Comparison of ENCODE assay signal across 26 cellular contexts in the genomic region with DNA sequence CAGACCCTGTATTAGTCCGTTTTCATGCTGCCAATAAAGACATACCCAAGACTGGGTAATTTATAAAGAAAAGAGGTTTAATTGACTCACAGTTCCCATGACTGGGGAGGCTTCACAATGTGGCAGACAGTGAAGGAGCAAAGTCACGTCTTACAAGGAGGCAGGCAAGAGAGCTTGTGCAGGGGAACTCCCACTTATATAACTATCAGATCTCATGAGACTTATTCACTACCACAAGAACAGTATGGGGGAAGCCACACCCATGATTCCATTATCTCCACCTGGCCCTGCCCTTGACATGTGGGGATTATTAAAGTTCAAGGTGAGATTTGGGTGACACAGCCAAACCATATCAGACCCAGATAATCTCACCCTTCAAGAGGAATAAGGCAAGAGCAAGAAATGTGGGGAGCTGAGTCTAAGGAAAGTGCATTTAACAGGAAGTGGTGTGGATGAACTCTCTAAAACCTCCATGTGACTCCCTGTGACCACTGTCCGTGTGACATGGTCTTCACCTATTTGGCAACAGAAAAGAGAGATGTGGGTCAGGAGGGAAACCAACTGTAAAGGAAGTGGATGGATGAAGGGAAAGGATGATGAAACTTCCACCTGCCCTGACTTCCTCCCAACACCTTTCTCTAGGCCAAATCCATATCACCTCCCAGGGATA.
A peak's percentile ranks its signal among the peaks of the same experiment; 100 is the strongest.
DNase-seq lines count a peak whose midpoint lies in the region; ATAC-seq and TF ChIP-seq lines count a peak whose summit lies in the region.
"Had no signal": no experiment of that assay in that cellular context is flagged by ENCODE, and none has a peak within 500 bp of the region (broad histone marks: within the 10 kb centered on the region; RNA-seq: fewer than 3 reads in every experiment).

No MANE protein-coding gene starts in this region.

- TF ChIP-seq POLR2A in IMR-90 (IDR thresholded peaks at IDR 0.05; ENCODE audit: low read depth, low read length): no peak

- peak; percentile 12 for DNase-seq in A172 (ENCODE audit: low spot score)
- no peak for DNase-seq in IMR-90
- no peak for DNase-seq in activated CD8-positive, alpha-beta T cell treated with anti-CD3 and anti-CD28 coated beads, Interleukin-2, amount 10 ng/mL, durations not matched to agents 7 days and 5 days
- no peak for DNase-seq in neuronal stem cell (ENCODE audit: low spot score)
- no peak for DNase-seq in CD8-positive, alpha-beta T cell
- no peak for DNase-seq in activated CD8-positive, alpha-beta memory T cell treated with anti-CD3 and anti-CD28 coated beads, Interleukin-2, amount 50 U/mL, for 48 hours
- DNase-seq in NCI-H1436 treated with DMSO at 0.1 percent for 48 hours (lab: John Stamatoyannopoulos, UW): no peak
- DNase-seq: activated CD4-positive, alpha-beta T cell treated with anti-CD3 and anti-CD28 coated beads, Interleukin-2, amount 50 U/mL, for 1 hour; activated effector memory CD4-positive, alpha-beta T cell treated with Interleukin-2 at 50 U/mL for 16 hours; brain microvascular endothelial cell; effector CD4-positive, alpha-beta T cell; EL; glutamatergic neuron; KBM-7; NCI-H187; NCI-H2171 treated with DMSO at 0.1 percent for 48 hours; NCI-H524; nucleus accumbens; SK-N-SH; stimulated activated CD4-positive, alpha-beta T cell treated with anti-CD3 and anti-CD28 coated beads, Interleukin-1b, Interleukin-23, amount 100 ng/mL, for 48 hours; WERI-Rb-1 had no signal

- POLR2A ChIA-PET in IMR-90 (lab: Charles Lee; ENCODE audit: unreplicated experiment): no interaction called here
- POLR2A ChIA-PET in activated CD8-positive, alpha-beta T cell treated with anti-CD3 and anti-CD28 coated beads, Interleukin-2, amount 10 ng/mL, durations not matched to agents 7 days and 5 days (lab: Charles Lee): no interaction called here
- POLR2A ChIA-PET in CD8-positive, alpha-beta T cell (lab: Charles Lee): no interaction called here

- H3K27me3 ChIP-seq in IMR-90 (ENCODE audit: control insufficient read depth, insufficient read depth, low read length) (peaks cover 52% of the 10 kb centered on the region), neuronal stem cell (ENCODE audit: control insufficient read depth in 3 of 3, insufficient read depth in 3 of 3, low read depth in 1 of 3, low read length in 3 of 3) (peaks cover 0 to 11% (median 0%) of the 10 kb centered on the region in 3 experiments)
- no peaks in the 10 kb centered on the region for H3K27me3 ChIP-seq in CD8-positive, alpha-beta T cell (ENCODE audit: insufficient read depth, low read length)
- H3K27me3 ChIP-seq: BLaER1 treated with 17β-estradiol and CSF1 and Interleukin-3, amounts not matched to agents 10 nM and 100 nM; brain microvascular endothelial cell had no signal

- no peak overlapping the region for H3K27ac ChIP-seq in IMR-90 (ENCODE audit: insufficient read depth, low read length)
- H3K27ac ChIP-seq in neuronal stem cell (replicated peaks; ENCODE audit: low read length): no peak overlapping the region
- H3K27ac ChIP-seq in CD8-positive, alpha-beta T cell (ENCODE audit: low read depth, low read length): no peak overlapping the region
- H3K27ac ChIP-seq: BLaER1 treated with 17β-estradiol and CSF1 and Interleukin-3, amounts not matched to agents 10 nM and 100 nM; brain microvascular endothelial cell; epithelial cell of prostate; RWPE1; WERI-Rb-1 had no signal

- H3K14ac ChIP-seq in IMR-90 (replicated peaks; ENCODE audit: low read depth, low read length): no peak overlapping the region
- H3K14ac ChIP-seq in neuronal stem cell (ENCODE audit: low read length): no peak overlapping the region

- no peaks in the 10 kb centered on the region for H3K9me1 ChIP-seq in IMR-90 (ENCODE audit: insufficient read depth, low read length)

- CTCF ChIA-PET in IMR-90 (lab: Yijun Ruan, JAX): no interaction called here
- CTCF ChIA-PET in activated CD8-positive, alpha-beta T cell treated with anti-CD3 and anti-CD28 coated beads, Interleukin-2, amount 10 ng/mL, durations not matched to agents 7 days and 5 days (lab: Charles Lee): interaction anchor here (0.9 to 1.0 kb wide), 2 partner anchors 8 to 110 kb away, joined by 3 read pairs; no protein-coding TSS in a partner anchor
- CTCF ChIA-PET in CD8-positive, alpha-beta T cell (lab: Charles Lee): no interaction called here

- H3K56ac ChIP-seq in IMR-90 (ENCODE audit: extremely low read depth, insufficient read depth, low read length): no peak overlapping the region

- dilution Hi-C loops in IMR-90 (cut with HindIII; ENCODE audit: low sequenced_read_pairs, unreplicated experiment): no loop called here

- TF ChIP-seq RAD21 in IMR-90 (IDR thresholded peaks at IDR 0.05; ENCODE audit: low read length): no peak

- H4K8ac ChIP-seq in IMR-90 (ENCODE audit: low read depth in 2 of 2, low read length in 2 of 2) (no peak overlapping the region), neuronal stem cell (ENCODE audit: low read depth, low read length) (no peak overlapping the region)

- no peak overlapping the region for H3K4me3 ChIP-seq in IMR-90 (ENCODE audit: insufficient read depth, low read depth, low read length)
- no peak overlapping the region for H3K4me3 ChIP-seq in neuronal stem cell (ENCODE audit: low read length in 2 of 2)
- H3K4me3 ChIP-seq in CD8-positive, alpha-beta T cell (ENCODE audit: low read depth, low read length): no peak overlapping the region
- H3K4me3 ChIP-seq: BLaER1 treated with 17β-estradiol and CSF1 and Interleukin-3, amounts not matched to agents 10 nM and 100 nM; lung had no signal

- no peak overlapping the region for H2BK12ac ChIP-seq in neuronal stem cell (ENCODE audit: low read length)

- no peak overlapping the region for H2AK9ac ChIP-seq in IMR-90 (replicated peaks; ENCODE audit: low read depth, low read length, poor library complexity)

- peak overlapping the region; percentile 58; the same call in 1 of the 3 replicates for H2BK15ac ChIP-seq in IMR-90 (ENCODE audit: low read depth, low read length)
- no peak overlapping the region for H2BK15ac ChIP-seq in neuronal stem cell (ENCODE audit: low read length)

- no peaks in the 10 kb centered on the region for H3K36me3 Mint-ChIP-seq in activated CD8-positive, alpha-beta T cell treated with anti-CD3 and anti-CD28 coated beads, Interleukin-2, amount 10 ng/mL, durations not matched to agents 7 days and 5 days (ENCODE audit: low read depth)
- no peaks in the 10 kb centered on the region for H3K36me3 Mint-ChIP-seq in CD8-positive, alpha-beta T cell

- H3K79me1 ChIP-seq in IMR-90 (ENCODE audit: low read depth in 1 of 2, low read length in 2 of 2) (no peaks in the 10 kb centered on the region), neuronal stem cell (ENCODE audit: low read depth, low read length) (no peaks in the 10 kb centered on the region)

- H3K4ac ChIP-seq in IMR-90 (ENCODE audit: low read depth, low read length) (no peak overlapping the region), neuronal stem cell (ENCODE audit: low read length) (no peak overlapping the region)

- no peak overlapping the region for H4K5ac ChIP-seq in IMR-90 (ENCODE audit: low read depth, low read length)

- H3K9me3 Mint-ChIP-seq in activated CD8-positive, alpha-beta T cell treated with anti-CD3 and anti-CD28 coated beads, Interleukin-2, amount 10 ng/mL, durations not matched to agents 7 days and 5 days (ENCODE audit: insufficient read depth): peaks cover 4% of the 10 kb centered on the region
- no peaks in the 10 kb centered on the region for H3K9me3 Mint-ChIP-seq in CD8-positive, alpha-beta T cell

- H3K9me3 ChIP-seq in IMR-90 (ENCODE audit: control insufficient read depth, insufficient read depth, low read length): no peaks in the 10 kb centered on the region
- peaks cover 0 to 2% of the 10 kb centered on the region in 2 donors for H3K9me3 ChIP-seq in neuronal stem cell (replicated peaks in 1 of 2; ENCODE audit: control insufficient read depth in 2 of 2, insufficient read depth in 1 of 2, low read depth in 1 of 2, low read length in 2 of 2)
- no peaks in the 10 kb centered on the region for H3K9me3 ChIP-seq in CD8-positive, alpha-beta T cell (ENCODE audit: low read length)
- H3K9me3 ChIP-seq: SK-N-SH had no signal

- H4K91ac ChIP-seq in IMR-90 (ENCODE audit: insufficient read depth, low read depth, low read length) (no peak overlapping the region), neuronal stem cell (ENCODE audit: low read depth, low read length, poor library complexity) (no peak overlapping the region)

- peak overlapping the region; percentile 14 for H3K18ac ChIP-seq in IMR-90 (ENCODE audit: low read depth, low read length)
- no peak overlapping the region for H3K18ac ChIP-seq in neuronal stem cell (ENCODE audit: low read length)

- no peak for ATAC-seq in IMR-90 (ENCODE audit: low read depth)
- no peak for ATAC-seq in activated CD8-positive, alpha-beta T cell treated with anti-CD3 and anti-CD28 coated beads, Interleukin-2, amount 10 ng/mL, durations not matched to agents 7 days and 5 days
- ATAC-seq in CD8-positive, alpha-beta T cell: no peak
- no peak for ATAC-seq in HG02970 (IDR thresholded peaks at IDR 0.05; ENCODE audit: low FRiP score, unreplicated experiment)

- no peaks in the 10 kb centered on the region for H4K20me1 ChIP-seq in IMR-90 (ENCODE audit: insufficient read depth, low read length)
- H4K20me1 ChIP-seq: BLaER1 treated with 17β-estradiol and CSF1 and Interleukin-3, amounts not matched to agents 10 nM and 100 nM had no signal

- H3K4me2 ChIP-seq in IMR-90 (ENCODE audit: low read depth, low read length) (no peak overlapping the region), neuronal stem cell (ENCODE audit: insufficient read depth, low read length, poor library complexity, severe bottlenecking) (no peak overlapping the region)
- H3K4me2 ChIP-seq: SK-N-SH had no signal

- H2BK20ac ChIP-seq in IMR-90 (ENCODE audit: low read depth, low read length): no peak overlapping the region

- BruUV-seq in IMR-90 (replicated peaks; lab: Mats Ljungman, UMichigan): no TSS peak

- H2AFZ ChIP-seq in IMR-90 (replicated peaks; ENCODE audit: low read length, poor library complexity): no peak overlapping the region
- H2AFZ ChIP-seq in neuronal stem cell (ENCODE audit: low read length): no peak overlapping the region

- in situ Hi-C loops in IMR-90 (cut with MboI; ENCODE audit: low sequenced_read_pairs): loop anchor here (5.0 to 10.0 kb wide), 2 partner anchors 274 to 872 kb away; no protein-coding TSS in a partner anchor

- no peak for TF ChIP-seq CTCF in IMR-90 (conservative IDR thresholded peaks at IDR 0.05; ENCODE audit: low read depth, low read length)
- TF ChIP-seq CTCF in CD8-positive, alpha-beta T cell (IDR thresholded peaks at IDR 0.05): no peak

- H3K27me3 Mint-ChIP-seq in activated CD8-positive, alpha-beta T cell treated with anti-CD3 and anti-CD28 coated beads, Interleukin-2, amount 10 ng/mL, durations not matched to agents 7 days and 5 days (ENCODE audit: low read depth): peaks cover 2% of the 10 kb centered on the region
- no peaks in the 10 kb centered on the region for H3K27me3 Mint-ChIP-seq in CD8-positive, alpha-beta T cell (ENCODE audit: low read depth)

- no peak overlapping the region for H3K23ac ChIP-seq in IMR-90 (ENCODE audit: low read depth, low read length)
- H3K23ac ChIP-seq in neuronal stem cell (ENCODE audit: low read depth, low read length, poor library complexity): no peak overlapping the region

- H2BK5ac ChIP-seq in IMR-90 (ENCODE audit: low read depth, low read length, poor library complexity, severe bottlenecking) (no peak overlapping the region), neuronal stem cell (ENCODE audit: low read length) (no peak overlapping the region)

- H3K4me1 ChIP-seq in IMR-90 (ENCODE audit: control insufficient read depth, insufficient read depth, low read length): peaks cover 5% of the 10 kb centered on the region
- peaks cover 2 to 4% of the 10 kb centered on the region in 2 donors for H3K4me1 ChIP-seq in neuronal stem cell (ENCODE audit: control insufficient read depth in 2 of 2, insufficient read depth in 1 of 2, low read depth in 1 of 2, low read length in 2 of 2)
- H3K4me1 ChIP-seq in CD8-positive, alpha-beta T cell (ENCODE audit: insufficient read depth, low read length): no peaks in the 10 kb centered on the region

- H2BK120ac ChIP-seq in IMR-90 (ENCODE audit: low read depth, low read length): no peak overlapping the region
- no peak overlapping the region for H2BK120ac ChIP-seq in neuronal stem cell (ENCODE audit: low read depth, low read length)

- no peak overlapping the region for H3K4me3 Mint-ChIP-seq in activated CD8-positive, alpha-beta T cell treated with anti-CD3 and anti-CD28 coated beads, Interleukin-2, amount 10 ng/mL, durations not matched to agents 7 days and 5 days
- no peak overlapping the region for H3K4me3 Mint-ChIP-seq in CD8-positive, alpha-beta T cell

- no peak overlapping the region for H3K9ac ChIP-seq in IMR-90 (ENCODE audit: low read depth, low read length)
- no peak overlapping the region for H3K9ac ChIP-seq in neuronal stem cell (ENCODE audit: low read depth, low read length, poor library complexity)
- H3K9ac ChIP-seq: BLaER1 treated with 17β-estradiol and CSF1 and Interleukin-3, amounts not matched to agents 10 nM and 100 nM; SK-N-SH had no signal

- H3K36me3 ChIP-seq in IMR-90 (ENCODE audit: control insufficient read depth, insufficient read depth, low read length): no peaks in the 10 kb centered on the region
- H3K36me3 ChIP-seq in neuronal stem cell (replicated peaks in 1 of 2; ENCODE audit: control insufficient read depth in 2 of 2, insufficient read depth in 2 of 2, low read length in 2 of 2): no peaks in the 10 kb centered on the region
- H3K36me3 ChIP-seq in CD8-positive, alpha-beta T cell (ENCODE audit: insufficient read depth, low read length): no peaks in the 10 kb centered on the region
- H3K36me3 ChIP-seq: BLaER1 treated with 17β-estradiol and CSF1 and Interleukin-3, amounts not matched to agents 10 nM and 100 nM; brain microvascular endothelial cell; WERI-Rb-1 had no signal

- WGBS in IMR-90 (ENCODE audit: extremely low coverage in 2 of 2, insufficient read length in 1 of 2), 2 experiments: no CpG with 5 or more reads among the region's 3 CpGs
- no CpG with 5 or more reads among the region's 3 CpGs for WGBS in neuronal stem cell (ENCODE audit: extremely low coverage in 2 of 2, insufficient read length in 2 of 2, insufficient replicate concordance in 1 of 2), 2 donors

- H3K4me1 Mint-ChIP-seq in activated CD8-positive, alpha-beta T cell treated with anti-CD3 and anti-CD28 coated beads, Interleukin-2, amount 10 ng/mL, durations not matched to agents 7 days and 5 days (ENCODE audit: low read depth): peaks cover 14% of the 10 kb centered on the region
- H3K4me1 Mint-ChIP-seq in CD8-positive, alpha-beta T cell (ENCODE audit: low read depth): no peaks in the 10 kb centered on the region

- H2AK5ac ChIP-seq in IMR-90 (ENCODE audit: low read depth, low read length) (peak overlapping the region; percentile 9; the same call in 1 of the 2 replicates), neuronal stem cell (ENCODE audit: low read depth, low read length) (peak overlapping the region; percentile 68)

- intact Hi-C loops in IMR-90 (cut with micrococcal nuclease): loop anchor here (10.0 kb wide), 1 partner anchor 122 kb away; no protein-coding TSS in a partner anchor
- intact Hi-C loops in CD8-positive, alpha-beta T cell (cut with DNase I, micrococcal nuclease): no loop called here

- H3K27ac Mint-ChIP-seq in activated CD8-positive, alpha-beta T cell treated with anti-CD3 and anti-CD28 coated beads, Interleukin-2, amount 10 ng/mL, durations not matched to agents 7 days and 5 days: peak overlapping the region; percentile 44
- H3K27ac Mint-ChIP-seq in CD8-positive, alpha-beta T cell: no peak overlapping the region
